Comparison of ENCODE assay signal across 8 cellular contexts in the genomic region with DNA sequence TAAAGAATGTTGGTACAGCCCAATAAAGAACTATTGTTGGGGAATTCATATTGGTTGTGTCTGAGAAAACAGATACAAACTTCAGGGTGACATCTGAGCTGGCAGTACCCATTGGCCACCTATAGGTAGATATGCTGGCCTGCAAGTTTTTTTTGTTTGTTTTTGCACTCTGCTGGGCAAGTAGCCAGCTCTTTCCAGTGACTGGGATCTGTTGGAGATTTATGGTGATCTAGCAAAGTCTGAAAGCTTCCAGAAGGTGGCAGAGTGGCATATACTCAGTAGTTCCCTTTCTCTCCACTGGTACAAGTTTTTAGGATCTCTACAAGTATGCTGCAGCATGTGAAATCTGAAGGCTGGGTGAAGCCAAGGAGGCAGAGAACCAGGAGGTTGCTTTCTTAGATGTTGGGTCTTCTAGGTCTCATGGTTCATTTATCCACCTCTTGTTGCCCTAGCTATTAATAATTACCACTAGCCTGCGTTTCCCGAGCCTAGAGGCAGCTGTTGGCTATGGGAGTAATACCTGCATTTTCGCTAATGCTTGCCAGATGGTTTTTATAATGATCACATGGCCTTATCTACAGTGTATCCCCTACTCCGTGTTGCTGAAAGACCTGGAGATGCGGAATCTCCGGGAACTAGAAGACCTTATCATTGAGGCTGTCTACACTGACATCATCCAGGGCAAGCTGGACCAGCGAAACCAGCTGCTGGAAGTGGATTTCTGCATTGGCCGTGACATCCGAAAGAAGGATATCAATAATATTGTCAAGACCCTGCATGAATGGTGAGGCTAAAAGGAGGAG. TPM values are rescaled to one million over a fixed set of nuclear protein-coding genes. Genes with fewer than 3 reads are reported as not detected.
DNase-seq lines count a peak whose midpoint lies in the region.

No MANE protein-coding gene starts in this region.

- peaks cover 0 to 2% (median 0%) of the 10 kb centered on the region in 3 donors for H3K27me3 Mint-ChIP-seq in immature natural killer cell (ENCODE audit: low read depth in 3 of 3)

- H3K9me3 Mint-ChIP-seq in immature natural killer cell, result no peaks in the 10 kb centered on the region

- H3K4me1 Mint-ChIP-seq in immature natural killer cell, result peaks cover 4 to 15% of the 10 kb centered on the region in 2 donors

- H3K4me3 Mint-ChIP-seq in immature natural killer cell, result no peak overlapping the region

- H3K36me3 Mint-ChIP-seq in immature natural killer cell, result peaks cover 25 to 56% (median 27%) of the 10 kb centered on the region in 3 donors

- H3K27ac ChIP-seq in epithelial cell of prostate, result peak overlapping the region; percentile 64

- H3K27ac Mint-ChIP-seq in immature natural killer cell, result no peak overlapping the region

- DNase-seq in NOMO-1 treated with DMSO at 0.1 percent for 48 hours (lab: John Stamatoyannopoulos, UW; ENCODE audit: unreplicated experiment), result peak; percentile 8
- no peak for DNase-seq in NOMO-1 treated with dmso at 0.1 percent for 144 hours (lab: John Stamatoyannopoulos, UW; ENCODE audit: unreplicated experiment)
- peak; percentile 47 for DNase-seq in NCI-H774 (lab: John Stamatoyannopoulos, UW)
- peak; percentile 68 for DNase-seq in epithelial cell of prostate (ENCODE audit: low read depth, low spot score)
- DNase-seq in smooth muscle cell of the brain vasculature (ENCODE audit: low read depth, low spot score), result peak; percentile 67
- no peak for DNase-seq in immature natural killer cell
- DNase-seq in UCSD-AML1 (lab: John Stamatoyannopoulos, UW; ENCODE audit: unreplicated experiment), result no peak
- no peak for DNase-seq in activated CD4-positive, alpha-beta T cell treated with anti-CD3 and anti-CD28 coated beads for 48 hours

RNA-seq across cellular contexts. Expression of a gene that starts 9.5 kb away (rescaled TPM):
- polyA plus RNA-seq in immature natural killer cell, result 10 to 100 TPM; 23.2 to 29.0 (median 28.9) TPM

RNA-seq across cellular contexts. Expression of a gene that starts 14.6 kb away (rescaled TPM):
- 10 to 100 TPM; 62.2 to 84.5 (median 72.6) TPM for polyA plus RNA-seq in immature natural killer cell

Comparison
In these comparisons a context has a peak if more than half of its experiments do, and no peak if none do; other contexts are left out.
1. DNase-seq: peak in NOMO-1 treated with DMSO at 0.1 percent for 48 hours (single experiment), NCI-H774 (single experiment), epithelial cell of prostate (single experiment) and smooth muscle cell of the brain vasculature (single experiment); none in NOMO-1 treated with dmso at 0.1 percent for 144 hours (single experiment), immature natural killer cell (0 of 3), UCSD-AML1 (single experiment) and activated CD4-positive, alpha-beta T cell treated with anti-CD3 and anti-CD28 coated beads for 48 hours (single experiment).